ENCODE assay signal across 9 cellular contexts in the genomic region with DNA sequence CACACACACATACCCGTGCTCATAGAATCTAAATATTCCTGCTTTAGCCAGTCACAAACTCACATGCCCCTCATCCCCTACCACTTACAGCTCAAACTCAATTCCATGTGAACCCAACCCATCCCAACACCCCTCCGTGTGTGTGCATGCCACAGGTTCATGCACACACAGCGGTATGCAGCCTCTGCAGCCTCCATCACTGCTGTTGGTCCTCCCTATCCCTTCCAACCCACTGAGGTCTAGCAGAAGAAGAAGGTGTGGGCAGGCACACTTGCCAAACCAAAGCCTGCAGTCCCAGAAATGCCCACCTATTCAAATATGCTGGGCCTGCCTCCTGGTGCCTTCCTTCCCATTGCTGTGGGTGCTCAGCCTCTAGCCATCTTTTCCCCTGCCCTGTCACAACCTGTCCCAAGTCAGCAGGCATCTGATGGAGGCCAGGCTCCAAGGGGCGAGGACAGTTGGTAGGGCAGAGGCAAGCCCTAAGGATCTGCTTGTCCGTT. TPM values are rescaled to one million over a fixed set of nuclear protein-coding genes. Genes with fewer than 3 reads are reported as not detected.
DNase-seq lines count a peak whose midpoint lies in the region; ATAC-seq and TF ChIP-seq lines count a peak whose summit lies in the region.
"Had no signal": no experiment of that assay in that cellular context is flagged by ENCODE, and none has a peak within 500 bp of the region (broad histone marks: within the 10 kb centered on the region; RNA-seq: fewer than 3 reads in every experiment).

No MANE protein-coding gene starts in this region.

- H3K23ac ChIP-seq in neuronal stem cell (ENCODE audit: low read depth, low read length, poor library complexity) = no peak overlapping the region

- peaks cover 58% of the 10 kb centered on the region for H3K4me1 ChIP-seq in Caco-2
- peaks cover 9% of the 10 kb centered on the region for H3K4me1 ChIP-seq in body of pancreas
- H3K4me1 ChIP-seq in neuronal stem cell (ENCODE audit: control insufficient read depth in 2 of 2, insufficient read depth in 1 of 2, low read depth in 1 of 2, low read length in 2 of 2) = peaks cover 5 to 46% of the 10 kb centered on the region in 2 donors
- peaks cover 9 to 32% (median 30%) of the 10 kb centered on the region in 4 donors for H3K4me1 ChIP-seq in esophagus muscularis mucosa

- H3K36me3 ChIP-seq in Caco-2 (ENCODE audit: control insufficient read depth, insufficient read depth, low read length) = peaks cover 24% of the 10 kb centered on the region
- peaks cover 0 to 2% of the 10 kb centered on the region in 2 donors for H3K36me3 ChIP-seq in body of pancreas (replicated peaks in 1 of 2; ENCODE audit: insufficient read depth in 1 of 2, low read depth in 2 of 2)
- H3K36me3 ChIP-seq in neuronal stem cell (replicated peaks in 1 of 2; ENCODE audit: control insufficient read depth in 2 of 2, insufficient read depth in 2 of 2, low read length in 2 of 2) = peaks cover 90 to 100% of the 10 kb centered on the region in 2 donors
- H3K36me3 ChIP-seq in esophagus muscularis mucosa = peaks cover 20 to 38% (median 32%) of the 10 kb centered on the region in 4 donors

- H3K27ac Mint-ChIP-seq in Caco-2 (ENCODE audit: unreplicated experiment) = peak overlapping the region; percentile 97

- no peak overlapping the region for H3K9ac ChIP-seq in neuronal stem cell (ENCODE audit: low read depth, low read length, poor library complexity)

- H3K79me1 ChIP-seq in neuronal stem cell (ENCODE audit: low read depth, low read length) = peaks cover 33% of the 10 kb centered on the region

- intact Hi-C loops in Caco-2 (cut with micrococcal nuclease; ENCODE audit: unreplicated experiment) = no loop called here
- intact Hi-C loops in body of pancreas (cut with DNase I) = no loop called here
- intact Hi-C loops in esophagus muscularis mucosa (cut with DNase I) = no loop called here

- no peaks in the 10 kb centered on the region for H3K9me3 ChIP-seq in Caco-2
- H3K9me3 ChIP-seq in body of pancreas = no peaks in the 10 kb centered on the region
- no peaks in the 10 kb centered on the region for H3K9me3 ChIP-seq in neuronal stem cell (replicated peaks in 1 of 2; ENCODE audit: control insufficient read depth in 2 of 2, insufficient read depth in 1 of 2, low read depth in 1 of 2, low read length in 2 of 2)
- no peaks in the 10 kb centered on the region for H3K9me3 ChIP-seq in esophagus muscularis mucosa

- no peak overlapping the region for H2AK5ac ChIP-seq in neuronal stem cell (ENCODE audit: low read depth, low read length)

- POLR2A ChIA-PET in Caco-2 (lab: Charles Lee) = no interaction called here

- ATAC-seq in HG03280 (IDR thresholded peaks at IDR 0.05; ENCODE audit: unreplicated experiment) (peak; percentile 2), body of pancreas (no peak), GM19397 (IDR thresholded peaks at IDR 0.05; ENCODE audit: unreplicated experiment) (no peak), left lobe of liver (no peak)

- no peak overlapping the region for H2AFZ ChIP-seq in neuronal stem cell (ENCODE audit: low read length)

- no peak overlapping the region for H4K91ac ChIP-seq in neuronal stem cell (ENCODE audit: low read depth, low read length, poor library complexity)

- TF ChIP-seq EP300 in esophagus muscularis mucosa (IDR thresholded peaks at IDR 0.05) = no peak

- H3K27me3 Mint-ChIP-seq in Caco-2 (ENCODE audit: insufficient read depth, unreplicated experiment) = no peaks in the 10 kb centered on the region

- H3K36me3 Mint-ChIP-seq in Caco-2 (ENCODE audit: insufficient read depth, unreplicated experiment) = peaks cover 100% of the 10 kb centered on the region

- H2BK15ac ChIP-seq in neuronal stem cell (ENCODE audit: low read length) = no peak overlapping the region

- H2BK12ac ChIP-seq in neuronal stem cell (ENCODE audit: low read length) = no peak overlapping the region

- no peak overlapping the region for H3K4ac ChIP-seq in neuronal stem cell (ENCODE audit: low read length)

- peak in 1 of 2 experiments; percentile 27 for DNase-seq in Caco-2
- peak in 1 of 4 donors; percentile 7 for DNase-seq in body of pancreas
- no peak for DNase-seq in neuronal stem cell (ENCODE audit: low spot score)
- no peak for DNase-seq in esophagus muscularis mucosa (ENCODE audit: extremely low spot score)
- no peak for DNase-seq in NCI-H2081 treated with DMSO at 0.1 percent for 48 hours (lab: John Stamatoyannopoulos, UW)
- no peak for DNase-seq in left lobe of liver (ENCODE audit: low spot score)
- DNase-seq: NCI-H1694 had no signal

- H3K4me3 Mint-ChIP-seq in Caco-2 (ENCODE audit: unreplicated experiment) = peak overlapping the region; percentile 36

- peak overlapping the region; percentile 25 to 82 (median 49) for H3K27ac ChIP-seq in body of pancreas
- H3K27ac ChIP-seq in neuronal stem cell (replicated peaks; ENCODE audit: low read length) = peak overlapping the region; percentile 52
- H3K27ac ChIP-seq in esophagus muscularis mucosa (replicated peaks in 1 of 4) = peak overlapping the region in 1 of 4 donors; percentile 39

- no peaks in the 10 kb centered on the region for H3K9me3 Mint-ChIP-seq in Caco-2 (ENCODE audit: unreplicated experiment)

- H2BK120ac ChIP-seq in neuronal stem cell (ENCODE audit: low read depth, low read length) = no peak overlapping the region

- no peak for TF ChIP-seq POLR2A in body of pancreas (IDR thresholded peaks at IDR 0.05)
- no peak for TF ChIP-seq POLR2A in esophagus muscularis mucosa (IDR thresholded peaks at IDR 0.05; ENCODE audit: low read depth)

- peaks cover 55% of the 10 kb centered on the region for H3K4me1 Mint-ChIP-seq in Caco-2 (ENCODE audit: low read depth, unreplicated experiment)

- H3K18ac ChIP-seq in neuronal stem cell (ENCODE audit: low read length) = peak overlapping the region; percentile 45

- TF ChIP-seq CTCF in Caco-2 (IDR thresholded peaks at IDR 0.05; ENCODE audit: insufficient read depth in 1 of 2, low read depth in 1 of 2, low read length in 1 of 2, severe bottlenecking in 1 of 2, unreplicated experiment in 1 of 2) (no peak), body of pancreas (IDR thresholded peaks at IDR 0.05) (no peak), esophagus muscularis mucosa (IDR thresholded peaks at IDR 0.05) (no peak)

- CTCF ChIA-PET in Caco-2 (lab: Charles Lee) = interaction anchor here (1.9 kb wide), 1 partner anchor 141 kb away, joined by 8 read pairs; no protein-coding TSS in a partner anchor

- H3K27me3 ChIP-seq in Caco-2 (replicated peaks; ENCODE audit: control insufficient read depth, insufficient read depth, low read length) (no peaks in the 10 kb centered on the region), body of pancreas (no peaks in the 10 kb centered on the region), neuronal stem cell (ENCODE audit: control insufficient read depth in 3 of 3, insufficient read depth in 3 of 3, low read depth in 1 of 3, low read length in 3 of 3) (no peaks in the 10 kb centered on the region), esophagus muscularis mucosa (no peaks in the 10 kb centered on the region)

- no peak overlapping the region for H3K14ac ChIP-seq in neuronal stem cell (ENCODE audit: low read length)

- H3K4me3 ChIP-seq in Caco-2 (ENCODE audit: low read depth, low read length) (no peak overlapping the region), body of pancreas (no peak overlapping the region), neuronal stem cell (ENCODE audit: low read length in 2 of 2) (no peak overlapping the region), esophagus muscularis mucosa (no peak overlapping the region)

- H4K8ac ChIP-seq in neuronal stem cell (ENCODE audit: low read depth, low read length) = no peak overlapping the region

- no peak overlapping the region for H3K4me2 ChIP-seq in neuronal stem cell (ENCODE audit: insufficient read depth, low read length, poor library complexity, severe bottlenecking)

- no peak overlapping the region for H2BK5ac ChIP-seq in neuronal stem cell (ENCODE audit: low read length)

- WGBS in body of pancreas, 2 donors = 76 to 91% methylated on average over 5 of the region's 5 CpGs
- no CpG with 5 or more reads among the region's 5 CpGs for WGBS in neuronal stem cell (ENCODE audit: extremely low coverage in 2 of 2, insufficient read length in 2 of 2, insufficient replicate concordance in 1 of 2), 2 donors
- WGBS in esophagus muscularis mucosa = 90% methylated on average over 5 of the region's 5 CpGs

- no TSS peak for BruUV-seq in Caco-2 (replicated peaks; lab: Mats Ljungman, UMichigan)

RNA-seq across cellular contexts. Expression of a gene that starts 26.2 kb away (rescaled TPM):
- total RNA-seq in Caco-2 (2022) = 422 and 437 TPM in 2 replicates
- total RNA-seq in body of pancreas = 10 to 100 TPM in 1 of 2 donors, 1 to 10 TPM in 1; 4.2 to 13.2 TPM
- 350 TPM for polyA plus RNA-seq in neuronal stem cell (2013, experiment 1 of 2)
- 351 TPM for polyA plus RNA-seq in neuronal stem cell (2013, experiment 2 of 2)
- total RNA-seq in esophagus muscularis mucosa = 10 to 100 TPM; 17.4 to 63.6 (median 31.8) TPM
- total RNA-seq in left lobe of liver = 9.5 TPM
